8 cellular contexts compared by ENCODE assay signal in genomic region chr14:96391293-96392118, GRCh38. TPM values are rescaled to one million over a fixed set of nuclear protein-coding genes. Genes with fewer than 3 reads are reported as not detected.
DNase-seq lines count a peak whose midpoint lies in the region; ATAC-seq and TF ChIP-seq lines count a peak whose summit lies in the region.

No MANE protein-coding gene starts in this region.

- ATAC-seq in HG03439 (IDR thresholded peaks at IDR 0.05; ENCODE audit: unreplicated experiment) = peak; percentile 87
- ATAC-seq in activated CD4-positive, alpha-beta T cell treated with anti-CD3 and anti-CD28 coated beads for 36 hours = peak; percentile 97

- H3K27me3 ChIP-seq in BE2C (no peaks in the 10 kb centered on the region), colonic mucosa (no peaks in the 10 kb centered on the region)

- H3K4me3 ChIP-seq in BE2C (ENCODE audit: low read depth, low read length) (peak overlapping the region; percentile 81), colonic mucosa (peak overlapping the region; percentile 64)

- H3K9me3 Mint-ChIP-seq in activated CD4-positive, alpha-beta T cell treated with anti-CD3 and anti-CD28 coated beads for 36 hours (ENCODE audit: low read depth) = no peaks in the 10 kb centered on the region

- H3K4me1 ChIP-seq in BE2C = peaks cover 4% of the 10 kb centered on the region; the same call in 1 of the 2 replicates
- no peaks in the 10 kb centered on the region for H3K4me1 ChIP-seq in colonic mucosa

- H3K4me3 Mint-ChIP-seq in activated CD4-positive, alpha-beta T cell treated with anti-CD3 and anti-CD28 coated beads for 36 hours = peak overlapping the region; percentile 85

- H3K27ac ChIP-seq in colonic mucosa = peak overlapping the region; percentile 70

- H3K36me3 Mint-ChIP-seq in activated CD4-positive, alpha-beta T cell treated with anti-CD3 and anti-CD28 coated beads for 36 hours (ENCODE audit: low read depth) = no peaks in the 10 kb centered on the region

- H3K27ac Mint-ChIP-seq in activated CD4-positive, alpha-beta T cell treated with anti-CD3 and anti-CD28 coated beads for 36 hours = peak overlapping the region; percentile 84

- peak overlapping the region; percentile 79 to 84 for H3K9ac ChIP-seq in colonic mucosa (ENCODE audit: low read depth in 2 of 2, low read length in 2 of 2)

- intact Hi-C loops in activated CD4-positive, alpha-beta T cell treated with anti-CD3 and anti-CD28 coated beads for 36 hours (cut with DNase I, micrococcal nuclease) = loop anchor here (1.0 to 2.0 kb wide), 6 partner anchors 28 to 857 kb away; partner anchors contain the start of genes ATG2B (in 2 of the 2), GSKIP (in 2 of the 2), VRK1 (in 2 of the 2) and C14orf132 (in 1 of the 2)
- intact Hi-C loops in colonic mucosa (cut with DNase I) = no loop called here

- CTCF ChIA-PET in activated CD4-positive, alpha-beta T cell treated with anti-CD3 and anti-CD28 coated beads for 36 hours (lab: Charles Lee) = interaction anchor here (0.6 to 1.3 kb wide), 2 partner anchors 11 to 35 kb away, joined by 3 to 5 read pairs; no protein-coding TSS in a partner anchor

- H3K9me3 ChIP-seq in BE2C = no peaks in the 10 kb centered on the region
- H3K9me3 ChIP-seq in colonic mucosa = no peaks in the 10 kb centered on the region

- POLR2A ChIA-PET in activated CD4-positive, alpha-beta T cell treated with anti-CD3 and anti-CD28 coated beads for 36 hours (lab: Charles Lee) = interaction anchor here (1.2 kb wide), 1 partner anchor 10 kb away, joined by 4 read pairs; no protein-coding TSS in a partner anchor

- H3K4me1 Mint-ChIP-seq in activated CD4-positive, alpha-beta T cell treated with anti-CD3 and anti-CD28 coated beads for 36 hours = peaks cover 8% of the 10 kb centered on the region

- peaks cover 8% of the 10 kb centered on the region for H3K27me3 Mint-ChIP-seq in activated CD4-positive, alpha-beta T cell treated with anti-CD3 and anti-CD28 coated beads for 36 hours

- TF ChIP-seq CTCF in BE2C (IDR thresholded peaks at IDR 0.05; ENCODE audit: low read depth, low read length) (no peak), colonic mucosa (IDR thresholded peaks at IDR 0.05) (no peak)

- H3K36me3 ChIP-seq in BE2C (no peaks in the 10 kb centered on the region), colonic mucosa (no peaks in the 10 kb centered on the region)

- DNase-seq in BE2C (peak; percentile 99), GM19238 (ENCODE audit: insufficient read length, low spot score) (peak; percentile 91), NCI-H510A (lab: John Stamatoyannopoulos, UW) (peak; percentile 89), colonic mucosa (peak; percentile 99), left kidney (ENCODE audit: low read depth, low spot score) (peak; percentile 98)
- DNase-seq in activated CD4-positive, alpha-beta T cell treated with anti-CD3 and anti-CD28 coated beads for 36 hours = peak; percentile 100
- peak; percentile 99 for DNase-seq in stimulated activated CD4-positive, alpha-beta T cell treated with anti-CD3 and anti-CD28 coated beads, Interleukin-1b, Interleukin-23, amount 100 ng/mL, for 48 hours

RNA-seq across cellular contexts. Expression of gene AK7, which starts 0.4 kb away (rescaled TPM):
- polyA plus RNA-seq in BE2C (2012; ENCODE audit: insufficient read depth, insufficient read length, low read depth) = not detected
- 1 to 10 TPM; 2.1 to 2.7 TPM for total RNA-seq in activated CD4-positive, alpha-beta T cell treated with anti-CD3 and anti-CD28 coated beads for 36 hours
- total RNA-seq in colonic mucosa = 1 to 10 TPM; 6.2 to 8.6 TPM

RNA-seq across cellular contexts. Expression of gene GSKIP, which starts 28.2 kb away (rescaled TPM):
- 15.0 TPM for polyA plus RNA-seq in BE2C (2012; ENCODE audit: insufficient read depth, insufficient read length, low read depth)
- 10 to 100 TPM; 12.1 to 20.7 TPM for total RNA-seq in activated CD4-positive, alpha-beta T cell treated with anti-CD3 and anti-CD28 coated beads for 36 hours
- 100 to 1,000 TPM; 107 to 168 TPM for total RNA-seq in colonic mucosa

RNA-seq across cellular contexts. Expression of gene ATG2B, which starts 28.4 kb away (rescaled TPM):
- polyA plus RNA-seq in BE2C (2012; ENCODE audit: insufficient read depth, insufficient read length, low read depth) = 9.1 TPM
- 10 to 100 TPM; 13.5 to 17.6 TPM for total RNA-seq in activated CD4-positive, alpha-beta T cell treated with anti-CD3 and anti-CD28 coated beads for 36 hours
- total RNA-seq in colonic mucosa = 10 to 100 TPM; 13.6 to 20.8 TPM

Comparison
In these comparisons a context has a peak if more than half of its experiments do, and no peak if none do; other contexts are left out.
1. Peak in every context shown above with its lines: DNase-seq, ATAC-seq, H3K4me3 ChIP-seq and H3K27ac ChIP-seq.
2. RNA of gene GSKIP, which starts 28.2 kb away (total RNA-seq): 107 to 168 TPM in colonic mucosa; 12.1 to 20.7 TPM in activated CD4-positive, alpha-beta T cell treated with anti-CD3 and anti-CD28 coated beads for 36 hours; every median in the first group is over 4 times any median in the second.